In genomic region chr19:56538254-56538760, GRCh38 we compare ENCODE assay signal across 8 cellular contexts. TPM values are rescaled to one million over a fixed set of nuclear protein-coding genes. Genes with fewer than 3 reads are reported as not detected.
DNase-seq lines count a peak whose midpoint lies in the region; ATAC-seq, FAIRE-seq and TF ChIP-seq lines count a peak whose summit lies in the region.

No MANE protein-coding gene starts in this region.

- H3K27me3 ChIP-seq in H1 (replicated peaks in 1 of 4; ENCODE audit: control insufficient read depth in 3 of 4, extremely low read depth in 1 of 4, insufficient read depth in 3 of 4, low read length in 3 of 4), result no peaks in the 10 kb centered on the region
- H3K27me3 ChIP-seq in mesenchymal stem cell (ENCODE audit: control insufficient read depth in 1 of 2, insufficient read depth in 1 of 2, low read length in 2 of 2), result no peaks in the 10 kb centered on the region

- H3K36me3 ChIP-seq in H1 (ENCODE audit: control insufficient read depth in 2 of 4, insufficient read depth in 4 of 4, low read length in 3 of 4) (no peaks in the 10 kb centered on the region; a peak in 1 of 8 replicates), mesenchymal stem cell (ENCODE audit: control insufficient read depth in 1 of 2, insufficient read depth in 2 of 2, low read depth in 1 of 2, low read length in 2 of 2) (peaks cover 24 to 28% of the 10 kb centered on the region in 2 experiments)

- no peak overlapping the region for H2BK15ac ChIP-seq in H1 (ENCODE audit: low read length)
- peak overlapping the region; percentile 98 for H2BK15ac ChIP-seq in mesenchymal stem cell (ENCODE audit: low read depth, poor library complexity, severe bottlenecking)

- H3K14ac ChIP-seq in H1 (ENCODE audit: insufficient read length), result no peak overlapping the region
- peak overlapping the region in 1 of 2 experiments; percentile 98 for H3K14ac ChIP-seq in mesenchymal stem cell (ENCODE audit: low read length in 2 of 2)

- H2BK120ac ChIP-seq in H1 (replicated peaks; ENCODE audit: low read depth, low read length), result no peak overlapping the region
- peak overlapping the region; percentile 57 for H2BK120ac ChIP-seq in mesenchymal stem cell (ENCODE audit: low read depth, low read length)

- H4K20me1 ChIP-seq in H1 (replicated peaks in 1 of 2; ENCODE audit: control insufficient read depth in 1 of 2, insufficient read depth in 2 of 2, low read length in 2 of 2), result no peaks in the 10 kb centered on the region

- H3K4me3 ChIP-seq in H1 (ENCODE audit: extremely low read depth in 1 of 4, insufficient read depth in 2 of 4, low read depth in 3 of 4, low read length in 4 of 4) (peak overlapping the region; percentile 72 to 94 (median 84)), mesenchymal stem cell (ENCODE audit: insufficient read depth in 1 of 2, low read depth in 1 of 2, low read length in 2 of 2) (peak overlapping the region; percentile 90 to 96)

- TF ChIP-seq POLR2A in H1 (IDR thresholded peaks at IDR 0.05; ENCODE audit: control extremely low read depth in 1 of 2, low read depth in 2 of 2, low read length in 2 of 2), result no peak

- H2BK12ac ChIP-seq in H1 (ENCODE audit: low read depth, low read length) (no peak overlapping the region), mesenchymal stem cell (ENCODE audit: low read length in 2 of 2) (peak overlapping the region in 1 of 2 experiments; percentile 83)

- POLR2A ChIA-PET in H1 (lab: Charles Lee; ENCODE audit: partially characterized antibody), result interaction anchor here (1.4 to 2.0 kb wide), 3 partner anchors 29 to 62 kb away, joined by 3 to 8 read pairs (median 8); partner anchors contain the start of gene ZNF667

- H3K79me2 ChIP-seq in H1 (ENCODE audit: control insufficient read depth in 1 of 2, insufficient read depth in 2 of 2, low read length in 2 of 2), result no peaks in the 10 kb centered on the region

- CTCF ChIA-PET in H1 (lab: Charles Lee; ENCODE audit: partially characterized antibody), result interaction anchor here (1.0 to 1.2 kb wide), 4 partner anchors 10 to 143 kb away, joined by 3 to 5 read pairs (median 4); partner anchors contain the start of gene ZNF471

- no peak overlapping the region for H3K23ac ChIP-seq in H1 (ENCODE audit: insufficient read length)
- H3K23ac ChIP-seq in mesenchymal stem cell (ENCODE audit: low read length in 2 of 2), result no peak overlapping the region

- H3K4me1 ChIP-seq in H1 (replicated peaks in 1 of 4; ENCODE audit: control insufficient read depth in 3 of 4, insufficient read depth in 4 of 4, low read length in 3 of 4) (peaks cover 0 to 2% (median 0%) of the 10 kb centered on the region in 4 experiments; a peak in 2 of 7 replicates), mesenchymal stem cell (ENCODE audit: control insufficient read depth, insufficient read depth, low read depth, low read length) (peaks cover 5% of the 10 kb centered on the region)

- 1% methylated on average over 28 of the region's 46 CpGs; no CpG with 5 or more reads in 1 of the 2 experiments for WGBS in H1 (ENCODE audit: extremely low coverage in 1 of 2, insufficient coverage in 1 of 2, insufficient read length in 1 of 2, insufficient replicate concordance in 2 of 2, low coverage in 1 of 2, low lambda C conversion rate in 2 of 2, missing lambda C conversion rate in 1 of 2), 2 experiments
- WGBS in mesenchymal stem cell, result 1% methylated on average over 25 of the region's 46 CpGs

- H3K56ac ChIP-seq in H1 (replicated peaks; ENCODE audit: insufficient read length, low read depth, low read length), result no peak overlapping the region

- H2AFZ ChIP-seq in H1 (ENCODE audit: low read length) (peak overlapping the region; percentile 95), mesenchymal stem cell (ENCODE audit: low read depth, low read length) (peak overlapping the region; percentile 96)

- no peak for TF ChIP-seq EP300 in H1 (IDR thresholded peaks at IDR 0.05; ENCODE audit: borderline replicate concordance in 1 of 2, low read depth in 2 of 2, low read length in 2 of 2)

- H2AK5ac ChIP-seq in H1 (ENCODE audit: low read depth, low read length), result no peak overlapping the region
- H2AK5ac ChIP-seq in mesenchymal stem cell (ENCODE audit: low read length, severe bottlenecking), result no peak overlapping the region

- H2BK5ac ChIP-seq in H1 (ENCODE audit: low read depth, low read length) (no peak overlapping the region; the same call in 1 of the 2 replicates), mesenchymal stem cell (ENCODE audit: low read depth, low read length, poor library complexity, severe bottlenecking) (peak overlapping the region; percentile 88)

- no peak for FAIRE-seq in H1 (lab: Jason Lieb, UNC)

- H3K9me3 ChIP-seq in H1 (ENCODE audit: insufficient read depth in 2 of 2, low read depth in 1 of 2, low read length in 1 of 2), result peaks cover 17 to 28% of the 10 kb centered on the region in 2 experiments
- peaks cover 85% of the 10 kb centered on the region for H3K9me3 ChIP-seq in mesenchymal stem cell (ENCODE audit: control insufficient read depth, low read length)

- H4K5ac ChIP-seq in H1 (ENCODE audit: insufficient read length, low read depth, low read length), result peak overlapping the region; percentile 98

- H3K79me1 ChIP-seq in H1 (ENCODE audit: low read depth, low read length) (no peaks in the 10 kb centered on the region), mesenchymal stem cell (replicated peaks; ENCODE audit: low read length, poor library complexity, severe bottlenecking) (peaks cover 21% of the 10 kb centered on the region)

- H3K18ac ChIP-seq in H1 (ENCODE audit: extremely low read depth, low read length) (peak overlapping the region; percentile 71; the same call in 1 of the 2 replicates), mesenchymal stem cell (ENCODE audit: low read depth in 1 of 2, low read length in 2 of 2) (peak overlapping the region; percentile 100)

- no peak overlapping the region for H2BK20ac ChIP-seq in H1 (ENCODE audit: low read length)

- H3K9ac ChIP-seq in H1 (replicated peaks in 1 of 4; ENCODE audit: extremely low read depth in 1 of 4, low read depth in 3 of 4, low read length in 3 of 4), result peak overlapping the region in 2 of 4 experiments; percentile 46 to 67; a peak in 4 of 7 replicates
- peak overlapping the region; percentile 77 for H3K9ac ChIP-seq in mesenchymal stem cell (ENCODE audit: low read length)

- H3K4me2 ChIP-seq in H1 (ENCODE audit: insufficient read depth in 1 of 2, low read depth in 2 of 2, low read length in 2 of 2), result peak overlapping the region; percentile 73 to 85
- peak overlapping the region; percentile 67 for H3K4me2 ChIP-seq in mesenchymal stem cell (ENCODE audit: low read length, poor library complexity, severe bottlenecking)

- peak; percentile 66 for ATAC-seq in HG03095 (IDR thresholded peaks at IDR 0.05; ENCODE audit: unreplicated experiment)

- DNase-seq in GM04504 (ENCODE audit: low read depth) (peak; percentile 71), NCI-H69 (lab: John Stamatoyannopoulos, UW) (peak; percentile 96), H1 (ENCODE audit: low read depth in 1 of 2, low spot score in 2 of 2) (peak; percentile 75 to 95), mesenchymal stem cell (peak; percentile 92), NOMO-1 (lab: John Stamatoyannopoulos, UW; ENCODE audit: unreplicated experiment in 2 of 2) (no peak)
- peak; percentile 73 for DNase-seq in activated CD8-positive, alpha-beta memory T cell treated with anti-CD3 and anti-CD28 coated beads, Interleukin-2, amount 50 U/mL, for 24 hours (ENCODE audit: extremely low read depth)
- DNase-seq in stimulated activated CD4-positive, alpha-beta T cell treated with anti-CD3 and anti-CD28 coated beads, TNF-alpha, amount 100 ng/mL, for 24 hours (ENCODE audit: low read depth in 3 of 3), result peak; percentile 74 to 85 (median 82)

- no peak for TF ChIP-seq RAD21 in H1 (IDR thresholded peaks at IDR 0.05 in 1 of 2, conservative IDR thresholded peaks at IDR 0.05 in 1 of 2; ENCODE audit: low read depth in 2 of 2, low read length in 2 of 2)

- H3K23me2 ChIP-seq in H1 (ENCODE audit: low read depth, low read length), result peaks cover 7% of the 10 kb centered on the region; the same call in 1 of the 2 replicates

- H4K8ac ChIP-seq in H1 (ENCODE audit: extremely low read depth, insufficient read depth, low read length), result peak overlapping the region; percentile 88
- H4K8ac ChIP-seq in mesenchymal stem cell (ENCODE audit: low read length), result peak overlapping the region; percentile 100

- H3K27ac ChIP-seq in H1 (ENCODE audit: low read depth, low read length) (peak overlapping the region; percentile 84; the same call in 1 of the 2 replicates), mesenchymal stem cell (ENCODE audit: low read length, poor library complexity, severe bottlenecking) (peak overlapping the region; percentile 98)

- H3K4ac ChIP-seq in H1 (replicated peaks; ENCODE audit: insufficient read length, low read depth, low read length) (no peak overlapping the region), mesenchymal stem cell (ENCODE audit: low read depth in 1 of 2, low read length in 2 of 2) (peak overlapping the region; percentile 83 to 98)

- H4K91ac ChIP-seq in H1 (replicated peaks; ENCODE audit: insufficient read length, low read length), result peak overlapping the region; percentile 73
- H4K91ac ChIP-seq in mesenchymal stem cell (ENCODE audit: low read length), result peak overlapping the region; percentile 100

- no peak for TF ChIP-seq CTCF in H1 (IDR thresholded peaks at IDR 0.05; ENCODE audit: control extremely low read depth in 1 of 3, insufficient read depth in 1 of 3, low read depth in 1 of 3, low read length in 3 of 3)

RNA-seq across cellular contexts. Expression of gene ZFP28, which starts 0.4 kb away (rescaled TPM):
- 4.5 and 5.2 TPM in 2 replicates for total RNA-seq in H1 (2021; fragmentation: NEBNext Ultra II Directional; extraction: Animal tissue kit (Norgen Biotek cat#: 25700))
- 1.3 and 1.6 TPM in 2 replicates for polyA plus RNA-seq in H1 (2011; rRNA removed)
- 2.1 TPM for polyA plus RNA-seq in H1 (2011; cell fraction: cytosol; rRNA removed)
- 3.4 TPM for polyA plus RNA-seq in H1 (2011; cell fraction: nucleus; rRNA removed)
- 2.2 to 3.7 TPM (median 3.2 TPM) in 4 replicates for polyA plus RNA-seq in H1 (2012, experiment 1 of 2)
- 0.20 TPM for polyA plus RNA-seq in H1 (2012, experiment 2 of 2)
- 5.3 TPM for polyA plus RNA-seq in H1 (2013, experiment 1 of 2)
- polyA plus RNA-seq in H1 (2013, experiment 2 of 2), result 5.7 TPM
- polyA minus RNA-seq in H1 (2011; rRNA and poly(A)+ RNA removed), result 6.2 and 6.7 TPM in 2 replicates
- 2.8 TPM for polyA minus RNA-seq in H1 (2011; cell fraction: cytosol; rRNA and poly(A)+ RNA removed)
- polyA minus RNA-seq in H1 (2011; cell fraction: nucleus; rRNA and poly(A)+ RNA removed), result 12.0 TPM
- 6.2 TPM for polyA plus RNA-seq in mesenchymal stem cell (2013, experiment 1 of 2)
- 6.4 TPM for polyA plus RNA-seq in mesenchymal stem cell (2013, experiment 2 of 2)

RNA-seq across cellular contexts. Expression of gene ZNF470, which starts 29.0 kb away (rescaled TPM):
- total RNA-seq in H1 (2021; fragmentation: NEBNext Ultra II Directional; extraction: Animal tissue kit (Norgen Biotek cat#: 25700)), result 6.8 and 8.8 TPM in 2 replicates
- 1.9 and 2.0 TPM in 2 replicates for polyA plus RNA-seq in H1 (2011; rRNA removed)
- polyA plus RNA-seq in H1 (2011; cell fraction: cytosol; rRNA removed), result 2.8 TPM
- 6.7 TPM for polyA plus RNA-seq in H1 (2011; cell fraction: nucleus; rRNA removed)
- polyA plus RNA-seq in H1 (2012, experiment 1 of 2), result 4.8 to 7.2 TPM (median 6.1 TPM) in 4 replicates
- polyA plus RNA-seq in H1 (2012, experiment 2 of 2), result 0.49 TPM
- 7.4 TPM for polyA plus RNA-seq in H1 (2013, experiment 1 of 2)
- 6.4 TPM for polyA plus RNA-seq in H1 (2013, experiment 2 of 2)
- 3.8 and 6.8 TPM in 2 replicates for polyA minus RNA-seq in H1 (2011; rRNA and poly(A)+ RNA removed)
- polyA minus RNA-seq in H1 (2011; cell fraction: cytosol; rRNA and poly(A)+ RNA removed), result 2.9 TPM
- 13.6 TPM for polyA minus RNA-seq in H1 (2011; cell fraction: nucleus; rRNA and poly(A)+ RNA removed)
- 1.7 TPM for polyA plus RNA-seq in mesenchymal stem cell (2013, experiment 1 of 2)
- polyA plus RNA-seq in mesenchymal stem cell (2013, experiment 2 of 2), result 1.9 TPM

RNA-seq across cellular contexts. Expression of gene ZNF471, which starts 30.7 kb away (rescaled TPM):
- 0.42 and 0.74 TPM in 2 replicates for total RNA-seq in H1 (2021; fragmentation: NEBNext Ultra II Directional; extraction: Animal tissue kit (Norgen Biotek cat#: 25700))
- 0.46 and 0.73 TPM in 2 replicates for polyA plus RNA-seq in H1 (2011; rRNA removed)
- 0.98 TPM for polyA plus RNA-seq in H1 (2011; cell fraction: cytosol; rRNA removed)
- polyA plus RNA-seq in H1 (2011; cell fraction: nucleus; rRNA removed), result 1.1 TPM
- 0.67 to 2.0 TPM (median 1.0 TPM) in 4 replicates for polyA plus RNA-seq in H1 (2012, experiment 1 of 2)
- polyA plus RNA-seq in H1 (2012, experiment 2 of 2), result not detected
- polyA plus RNA-seq in H1 (2013, experiment 1 of 2), result 1.1 TPM
- polyA plus RNA-seq in H1 (2013, experiment 2 of 2), result 1.1 TPM
- polyA minus RNA-seq in H1 (2011; rRNA and poly(A)+ RNA removed), result 1.3 and 2.1 TPM in 2 replicates
- polyA minus RNA-seq in H1 (2011; cell fraction: cytosol; rRNA and poly(A)+ RNA removed), result 0.51 TPM
- 4.5 TPM for polyA minus RNA-seq in H1 (2011; cell fraction: nucleus; rRNA and poly(A)+ RNA removed)
- polyA plus RNA-seq in mesenchymal stem cell (2013, experiment 1 of 2), result 1.4 TPM
- 1.4 TPM for polyA plus RNA-seq in mesenchymal stem cell (2013, experiment 2 of 2)

RNA-seq across cellular contexts. Expression of gene ZNF71, which starts 56.8 kb away (rescaled TPM):
- 8.1 and 8.2 TPM in 2 replicates for total RNA-seq in H1 (2021; fragmentation: NEBNext Ultra II Directional; extraction: Animal tissue kit (Norgen Biotek cat#: 25700))
- 12.4 and 13.4 TPM in 2 replicates for polyA plus RNA-seq in H1 (2011; rRNA removed)
- 10.4 TPM for polyA plus RNA-seq in H1 (2011; cell fraction: cytosol; rRNA removed)
- 8.8 TPM for polyA plus RNA-seq in H1 (2011; cell fraction: nucleus; rRNA removed)
- 5.6 to 9.2 TPM (median 8.5 TPM) in 4 replicates for polyA plus RNA-seq in H1 (2012, experiment 1 of 2)
- 7.9 TPM for polyA plus RNA-seq in H1 (2012, experiment 2 of 2)
- 6.5 TPM for polyA plus RNA-seq in H1 (2013, experiment 1 of 2)
- polyA plus RNA-seq in H1 (2013, experiment 2 of 2), result 6.7 TPM
- 9.4 and 9.7 TPM in 2 replicates for polyA minus RNA-seq in H1 (2011; rRNA and poly(A)+ RNA removed)
- polyA minus RNA-seq in H1 (2011; cell fraction: cytosol; rRNA and poly(A)+ RNA removed), result 7.0 TPM
- 16.4 TPM for polyA minus RNA-seq in H1 (2011; cell fraction: nucleus; rRNA and poly(A)+ RNA removed)
- 6.4 TPM for polyA plus RNA-seq in mesenchymal stem cell (2013, experiment 1 of 2)
- polyA plus RNA-seq in mesenchymal stem cell (2013, experiment 2 of 2), result 6.2 TPM

Comparison
In these comparisons a context has a peak if more than half of its experiments do, and no peak if none do; other contexts are left out.
1. DNase-seq: peak in GM04504 (single experiment), NCI-H69 (single experiment), activated CD8-positive, alpha-beta memory T cell treated with anti-CD3 and anti-CD28 coated beads, Interleukin-2, amount 50 U/mL, for 24 hours (single experiment), H1 (2 of 2), mesenchymal stem cell (single experiment) and stimulated activated CD4-positive, alpha-beta T cell treated with anti-CD3 and anti-CD28 coated beads, TNF-alpha, amount 100 ng/mL, for 24 hours (3 of 3); none in NOMO-1 (0 of 2).